11 cellular contexts compared by ENCODE assay signal in genomic region chr19:55041627-55042343, GRCh38.
DNase-seq lines count a peak whose midpoint lies in the region; ATAC-seq and TF ChIP-seq lines count a peak whose summit lies in the region.
"Had no signal": no experiment of that assay in that cellular context is flagged by ENCODE, and none has a peak within 500 bp of the region (broad histone marks: within the 10 kb centered on the region; RNA-seq: fewer than 3 reads in every experiment).

No MANE protein-coding gene starts in this region.

- DNase-seq in activated CD8-positive, alpha-beta memory T cell treated with anti-CD3 and anti-CD28 coated beads for 24 hours = peak; percentile 66
- no peak for DNase-seq in activated CD8-positive, alpha-beta memory T cell treated with anti-CD3 and anti-CD28 coated beads, Interleukin-2, amount 50 U/mL, for 4 hours
- DNase-seq in activated T-cell treated with anti-CD3 and anti-CD28 coated beads for 4 hours (peak; percentile 16), left kidney (ENCODE audit: low read depth, low spot score) (peak; percentile 3), GM13977 (ENCODE audit: low spot score) (no peak), NCI-H187 (lab: John Stamatoyannopoulos, UW) (no peak)
- DNase-seq: foreskin melanocyte, NCI-H187 treated with DMSO at 0.1 percent for 48 hours, RPMI8226 had no signal

- H3K9me3 Mint-ChIP-seq in stimulated activated naive CD8-positive, alpha-beta T cell treated with anti-CD3 and anti-CD28 coated beads, Interleukin-15, Interleukin-2, amounts not matched to agents 100 ng/mL and 50 ng/mL, for 24 hours = no peaks in the 10 kb centered on the region

- peaks cover 26% of the 10 kb centered on the region for H3K36me3 Mint-ChIP-seq in stimulated activated naive CD8-positive, alpha-beta T cell treated with anti-CD3 and anti-CD28 coated beads, Interleukin-15, Interleukin-2, amounts not matched to agents 100 ng/mL and 50 ng/mL, for 24 hours (ENCODE audit: low read depth)

- peak overlapping the region; percentile 69 for H3K4me3 Mint-ChIP-seq in stimulated activated naive CD8-positive, alpha-beta T cell treated with anti-CD3 and anti-CD28 coated beads, Interleukin-15, Interleukin-2, amounts not matched to agents 100 ng/mL and 50 ng/mL, for 24 hours

- ATAC-seq in HG02970 (IDR thresholded peaks at IDR 0.05; ENCODE audit: low FRiP score, unreplicated experiment) = no peak

- peak overlapping the region; percentile 85 for H3K27ac Mint-ChIP-seq in stimulated activated naive CD8-positive, alpha-beta T cell treated with anti-CD3 and anti-CD28 coated beads, Interleukin-15, Interleukin-2, amounts not matched to agents 100 ng/mL and 50 ng/mL, for 24 hours

- in situ Hi-C loops in GM13977 (cut with MboI; ENCODE audit: low pct_unique_long_range_greater_than_20kb, low sequenced_read_pairs, unreplicated experiment) = no loop called here

- H3K27me3 Mint-ChIP-seq in stimulated activated naive CD8-positive, alpha-beta T cell treated with anti-CD3 and anti-CD28 coated beads, Interleukin-15, Interleukin-2, amounts not matched to agents 100 ng/mL and 50 ng/mL, for 24 hours = no peaks in the 10 kb centered on the region

- no peak for TF ChIP-seq CTCF in GM13977 (IDR thresholded peaks at IDR 0.05; ENCODE audit: extremely low read depth, insufficient read depth, missing control alignments)

- H3K4me1 Mint-ChIP-seq in stimulated activated naive CD8-positive, alpha-beta T cell treated with anti-CD3 and anti-CD28 coated beads, Interleukin-15, Interleukin-2, amounts not matched to agents 100 ng/mL and 50 ng/mL, for 24 hours (ENCODE audit: low read depth) = peaks cover 20% of the 10 kb centered on the region

Comparison
In these comparisons a context has a peak if more than half of its experiments do, and no peak if none do; other contexts are left out.
1. DNase-seq: peak in activated CD8-positive, alpha-beta memory T cell treated with anti-CD3 and anti-CD28 coated beads for 24 hours (single experiment), activated T-cell treated with anti-CD3 and anti-CD28 coated beads for 4 hours (single experiment) and left kidney (single experiment); none in activated CD8-positive, alpha-beta memory T cell treated with anti-CD3 and anti-CD28 coated beads, Interleukin-2, amount 50 U/mL, for 4 hours (single experiment), GM13977 (single experiment) and NCI-H187 (0 of 2).